In the genomic region with DNA sequence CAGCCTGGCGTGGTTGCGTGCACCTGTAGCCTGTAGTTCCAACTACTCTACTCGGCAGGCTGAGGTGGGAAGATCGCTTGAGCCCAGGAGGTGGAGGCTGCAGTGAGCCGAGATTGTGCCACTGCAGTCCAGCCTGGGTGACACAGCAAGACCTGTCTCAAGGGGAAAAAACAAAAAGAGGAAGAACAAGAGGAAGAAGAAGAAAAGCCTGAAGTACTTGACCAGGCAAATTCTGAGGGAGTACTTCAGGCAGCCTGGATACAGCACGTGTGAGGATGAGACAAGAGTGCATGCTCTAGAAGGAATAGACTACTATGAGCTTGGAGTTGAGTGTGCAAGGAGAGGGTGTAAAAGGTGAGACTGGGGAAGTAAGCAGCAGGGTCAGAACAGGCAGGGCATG, we compare ENCODE assay signal across 1 cellular context.
TF ChIP-seq lines count a peak whose summit lies in the region.

No MANE protein-coding gene starts in this region.

TF ChIP-seq in K562, 482 proteins besides CTCF, POLR2A, EP300 and RAD21:
- no peak for TF ChIP-seq SMARCA5 (IDR thresholded peaks at IDR 0.05)
- peak; percentile 19; the same call in 1 of the 2 replicates for TF ChIP-seq NFE2 (IDR thresholded peaks at IDR 0.05; ENCODE audit: low read depth)
